11 cellular contexts compared by ENCODE assay signal in genomic region chr19:12603714-12604113, GRCh38. TPM values are rescaled to one million over a fixed set of nuclear protein-coding genes. Genes with fewer than 3 reads are reported as not detected.
DNase-seq lines count a peak whose midpoint lies in the region; ATAC-seq and TF ChIP-seq lines count a peak whose summit lies in the region.
"Had no signal": no experiment of that assay in that cellular context is flagged by ENCODE, and none has a peak within 500 bp of the region (broad histone marks: within the 10 kb centered on the region; RNA-seq: fewer than 3 reads in every experiment).

No MANE protein-coding gene starts in this region.

- no peak overlapping the region for H3K4me3 Mint-ChIP-seq in effector memory CD8-positive, alpha-beta T cell
- H3K4me3 Mint-ChIP-seq in endothelial cell (ENCODE audit: unreplicated experiment) (no peak overlapping the region), Caco-2 (ENCODE audit: unreplicated experiment) (no peak overlapping the region)

- intact Hi-C loops in lower leg skin (cut with DNase I; ENCODE audit: low total_unique reads), result no loop called here
- intact Hi-C loops in Caco-2 (cut with micrococcal nuclease; ENCODE audit: unreplicated experiment), result no loop called here

- H3K9me3 Mint-ChIP-seq in effector memory CD8-positive, alpha-beta T cell, result no peaks in the 10 kb centered on the region
- H3K9me3 Mint-ChIP-seq in endothelial cell (ENCODE audit: unreplicated experiment) (no peaks in the 10 kb centered on the region), Caco-2 (ENCODE audit: unreplicated experiment) (no peaks in the 10 kb centered on the region)

- no peak for TF ChIP-seq CTCF in lower leg skin (IDR thresholded peaks at IDR 0.05)
- no peak for TF ChIP-seq CTCF in endothelial cell (IDR thresholded peaks at IDR 0.05; ENCODE audit: unreplicated experiment)
- TF ChIP-seq CTCF in Caco-2 (IDR thresholded peaks at IDR 0.05; ENCODE audit: insufficient read depth in 1 of 2, low read depth in 1 of 2, low read length in 1 of 2, severe bottlenecking in 1 of 2, unreplicated experiment in 1 of 2), result no peak

- WGBS in lower leg skin, 2 donors, result 95 to 96% methylated on average over 1 of the region's 1 CpG

- TF ChIP-seq POLR2A in lower leg skin (IDR thresholded peaks at IDR 0.05), result no peak

- H3K9me3 ChIP-seq in Caco-2, result no peaks in the 10 kb centered on the region
- H3K9me3 ChIP-seq: lower lobe of right lung had no signal

- peak; percentile 58 for ATAC-seq in GM21737 (IDR thresholded peaks at IDR 0.05; ENCODE audit: unreplicated experiment)
- ATAC-seq in effector memory CD8-positive, alpha-beta T cell (replicated peaks), result peak; percentile 76
- ATAC-seq: lower lobe of right lung had no signal

- H3K4me3 ChIP-seq in lower leg skin (ENCODE audit: low read depth, poor library complexity, severe bottlenecking) (no peak overlapping the region), Caco-2 (ENCODE audit: low read depth, low read length) (no peak overlapping the region)
- H3K4me3 ChIP-seq: lower lobe of right lung had no signal

- DNase-seq in Ammon's horn (ENCODE audit: low spot score), result peak; percentile 25
- DNase-seq in T-helper 22 cell (ENCODE audit: low read depth), result peak; percentile 40
- no peak for DNase-seq in effector memory CD8-positive, alpha-beta T cell
- no peak for DNase-seq in lower leg skin (ENCODE audit: low spot score in 2 of 2)
- DNase-seq in endothelial cell (ENCODE audit: low spot score), result no peak
- DNase-seq in Caco-2, result no peak
- no peak for DNase-seq in NCI-H187 treated with DMSO at 0.1 percent for 48 hours (lab: John Stamatoyannopoulos, UW)
- DNase-seq: effector CD8-positive, alpha-beta T cell; lower lobe of right lung; T1000 had no signal

- no peaks in the 10 kb centered on the region for H3K36me3 ChIP-seq in Caco-2 (ENCODE audit: control insufficient read depth, insufficient read depth, low read length)

- peaks cover 0 to 3% of the 10 kb centered on the region in 2 donors for H3K4me1 Mint-ChIP-seq in effector memory CD8-positive, alpha-beta T cell (ENCODE audit: low read depth in 2 of 2)
- H3K4me1 Mint-ChIP-seq in endothelial cell (ENCODE audit: unreplicated experiment), result no peaks in the 10 kb centered on the region
- no peaks in the 10 kb centered on the region for H3K4me1 Mint-ChIP-seq in Caco-2 (ENCODE audit: low read depth, unreplicated experiment)

- H3K27ac Mint-ChIP-seq in effector memory CD8-positive, alpha-beta T cell, result peak overlapping the region; percentile 8 to 41
- H3K27ac Mint-ChIP-seq in endothelial cell (ENCODE audit: unreplicated experiment), result no peak overlapping the region
- no peak overlapping the region for H3K27ac Mint-ChIP-seq in Caco-2 (ENCODE audit: unreplicated experiment)

- no peaks in the 10 kb centered on the region for H3K27me3 ChIP-seq in Caco-2 (replicated peaks; ENCODE audit: control insufficient read depth, insufficient read depth, low read length)

- POLR2A ChIA-PET in Caco-2 (lab: Charles Lee), result no interaction called here

- peaks cover 22% of the 10 kb centered on the region for H3K36me3 Mint-ChIP-seq in effector memory CD8-positive, alpha-beta T cell (ENCODE audit: insufficient read depth)
- peaks cover 5% of the 10 kb centered on the region for H3K36me3 Mint-ChIP-seq in endothelial cell (ENCODE audit: low read depth, unreplicated experiment)
- peaks cover 10% of the 10 kb centered on the region for H3K36me3 Mint-ChIP-seq in Caco-2 (ENCODE audit: insufficient read depth, unreplicated experiment)

- CTCF ChIA-PET in Caco-2 (lab: Charles Lee), result no interaction called here

- H3K27me3 Mint-ChIP-seq in effector memory CD8-positive, alpha-beta T cell, result no peaks in the 10 kb centered on the region
- H3K27me3 Mint-ChIP-seq in endothelial cell (ENCODE audit: unreplicated experiment) (peaks cover 1% of the 10 kb centered on the region), Caco-2 (ENCODE audit: insufficient read depth, unreplicated experiment) (no peaks in the 10 kb centered on the region)

- no TSS peak for BruUV-seq in Caco-2 (replicated peaks; lab: Mats Ljungman, UMichigan)

- H3K4me1 ChIP-seq in Caco-2, result no peaks in the 10 kb centered on the region
- H3K4me1 ChIP-seq: lower lobe of right lung had no signal

RNA-seq across cellular contexts. Expression of gene ZNF490, which starts 6.9 kb away (rescaled TPM):
- total RNA-seq in lower leg skin (1 to 10 TPM; 5.0 to 7.3 (median 6.7) TPM), endothelial cell (ENCODE audit: unreplicated experiment) (11.9 TPM), Caco-2 (2022) (6.1 and 6.3 TPM in 2 replicates)

RNA-seq across cellular contexts. Expression of gene ZNF791, which starts 7.0 kb away (rescaled TPM):
- total RNA-seq in lower leg skin (10 to 100 TPM; 18.6 to 31.1 (median 22.5) TPM), endothelial cell (ENCODE audit: unreplicated experiment) (29.3 TPM), Caco-2 (2022) (15.2 and 18.9 TPM in 2 replicates)

RNA-seq across cellular contexts. Expression of gene ZNF564, which starts 52.4 kb away (rescaled TPM):
- total RNA-seq in lower leg skin, result 10 to 100 TPM in 1 of 4 donors, 1 to 10 TPM in 3; 6.9 to 10.1 (median 8.8) TPM
- total RNA-seq in endothelial cell (ENCODE audit: unreplicated experiment), result 18.8 TPM
- total RNA-seq in Caco-2 (2022), result 11.1 and 11.6 TPM in 2 replicates

Comparison
In these comparisons a context has a peak if more than half of its experiments do, and no peak if none do; other contexts are left out.
1. DNase-seq: peak in Ammon's horn (single experiment) and T-helper 22 cell (single experiment); none in effector memory CD8-positive, alpha-beta T cell (0 of 3), lower leg skin (0 of 2), endothelial cell (single experiment), Caco-2 (0 of 2) and NCI-H187 treated with DMSO at 0.1 percent for 48 hours (single experiment).
2. H3K27ac Mint-ChIP-seq: peak in effector memory CD8-positive, alpha-beta T cell (2 of 2); none in endothelial cell (single experiment) and Caco-2 (single experiment).